ENCODE assay signal across 8 cellular contexts in genomic region chr4:26322349-26322748, GRCh38. TPM values are rescaled to one million over a fixed set of nuclear protein-coding genes. Genes with fewer than 3 reads are reported as not detected.
DNase-seq lines count a peak whose midpoint lies in the region; ATAC-seq and TF ChIP-seq lines count a peak whose summit lies in the region.

No MANE protein-coding gene starts in this region.

- H3K27ac ChIP-seq in KMS-11 (no peak overlapping the region), muscle layer of duodenum (ENCODE audit: low read length) (peak overlapping the region; percentile 90)

- no peaks in the 10 kb centered on the region for H3K27me3 ChIP-seq in KMS-11 (ENCODE audit: insufficient read depth, low read depth)
- H3K27me3 ChIP-seq in muscle layer of duodenum (ENCODE audit: low read depth, low read length), result no peaks in the 10 kb centered on the region

- peak overlapping the region; percentile 71 for H3K4me2 ChIP-seq in KMS-11

- H3K27ac Mint-ChIP-seq in MCF 10A (ENCODE audit: low read depth, unreplicated experiment), result peak overlapping the region; percentile 94

- H3K4me3 Mint-ChIP-seq in MCF 10A (ENCODE audit: unreplicated experiment), result peak overlapping the region; percentile 87

- H3K36me3 ChIP-seq in KMS-11 (ENCODE audit: insufficient read depth) (no peaks in the 10 kb centered on the region), muscle layer of duodenum (ENCODE audit: control insufficient read depth in 1 of 2, insufficient read depth in 2 of 2, low read length in 2 of 2) (no peaks in the 10 kb centered on the region)

- no peaks in the 10 kb centered on the region for H3K27me3 Mint-ChIP-seq in MCF 10A (ENCODE audit: insufficient read depth, unreplicated experiment)

- H3K4me1 Mint-ChIP-seq in MCF 10A (ENCODE audit: insufficient read depth, unreplicated experiment), result peaks cover 29% of the 10 kb centered on the region

- H3K4me3 ChIP-seq in AG10803 (ENCODE audit: low read length) (peak overlapping the region; percentile 93), KMS-11 (IDR thresholded peaks at IDR 0.05; ENCODE audit: insufficient read depth, low read depth, low read length) (no peak overlapping the region), muscle layer of duodenum (ENCODE audit: low read depth in 1 of 2, low read length in 2 of 2) (peak overlapping the region; percentile 80 to 95)

- H3K4me1 ChIP-seq in KMS-11 (ENCODE audit: low read depth, poor library complexity, severe bottlenecking), result peaks cover 19% of the 10 kb centered on the region
- peaks cover 5 to 45% of the 10 kb centered on the region in 2 donors for H3K4me1 ChIP-seq in muscle layer of duodenum (ENCODE audit: control insufficient read depth in 1 of 2, insufficient read depth in 2 of 2, low read length in 2 of 2)

- no peaks in the 10 kb centered on the region; the same call in 1 of the 2 replicates for H4K20me1 ChIP-seq in KMS-11 (ENCODE audit: insufficient read depth)

- CTCF ChIA-PET in MCF 10A (lab: Yijun Ruan, JAX), result interaction anchor here (0.9 to 1.3 kb wide), 3 partner anchors 194 to 334 kb away, joined by 3 to 6 read pairs (median 5); no protein-coding TSS in a partner anchor

- H2AFZ ChIP-seq in KMS-11 (ENCODE audit: low read depth), result no peak overlapping the region

- H3K79me2 ChIP-seq in KMS-11 (ENCODE audit: insufficient read depth, low read depth), result peaks cover 56% of the 10 kb centered on the region

- BruUV-seq in MCF 10A (replicated peaks; lab: Mats Ljungman, UMichigan), result TSS peak; percentile 29

- no peak for DNase-seq in AG10803 (ENCODE audit: low read depth)
- no peak for DNase-seq in MCF 10A (ENCODE audit: unreplicated experiment)
- DNase-seq in DMS153 (lab: John Stamatoyannopoulos, UW), result no peak
- DNase-seq in HuH-7 (ENCODE audit: low spot score), result no peak

- TF ChIP-seq CTCF in AG10803 (conservative IDR thresholded peaks at IDR 0.05; ENCODE audit: low read length) (no peak), KMS-11 (conservative IDR thresholded peaks at IDR 0.05; ENCODE audit: low read depth, low read length) (no peak), MCF 10A (IDR thresholded peaks at IDR 0.05; ENCODE audit: unreplicated experiment) (no peak)

- H3K9me3 Mint-ChIP-seq in MCF 10A (ENCODE audit: unreplicated experiment), result peaks cover 11% of the 10 kb centered on the region

- no peaks in the 10 kb centered on the region for H3K9me3 ChIP-seq in muscle layer of duodenum (ENCODE audit: control insufficient read depth in 1 of 2, low read length in 2 of 2)

- no peak for ATAC-seq in GM18870 (IDR thresholded peaks at IDR 0.05; ENCODE audit: unreplicated experiment)
- no peak for ATAC-seq in GM18873 (IDR thresholded peaks at IDR 0.05; ENCODE audit: low FRiP score, unreplicated experiment)

- peaks cover 22% of the 10 kb centered on the region for H3K36me3 Mint-ChIP-seq in MCF 10A (ENCODE audit: insufficient read depth, unreplicated experiment)

- peak overlapping the region; percentile 69; the same call in 1 of the 2 replicates for H3K9ac ChIP-seq in KMS-11

- POLR2A ChIA-PET in MCF 10A (lab: Yijun Ruan, JAX), result interaction anchor here (0.7 to 2.4 kb wide), 6 partner anchors 33 to 309 kb away, joined by 3 to 8 read pairs (median 6); no protein-coding TSS in a partner anchor

- intact Hi-C loops in MCF 10A (cut with micrococcal nuclease), result no loop called here

RNA-seq across cellular contexts. Expression of gene RBPJ, which starts 1.5 kb away (rescaled TPM):
- total RNA-seq in MCF 10A (2022), result 74.4 and 84.7 TPM in 2 replicates
